In the genomic region with DNA sequence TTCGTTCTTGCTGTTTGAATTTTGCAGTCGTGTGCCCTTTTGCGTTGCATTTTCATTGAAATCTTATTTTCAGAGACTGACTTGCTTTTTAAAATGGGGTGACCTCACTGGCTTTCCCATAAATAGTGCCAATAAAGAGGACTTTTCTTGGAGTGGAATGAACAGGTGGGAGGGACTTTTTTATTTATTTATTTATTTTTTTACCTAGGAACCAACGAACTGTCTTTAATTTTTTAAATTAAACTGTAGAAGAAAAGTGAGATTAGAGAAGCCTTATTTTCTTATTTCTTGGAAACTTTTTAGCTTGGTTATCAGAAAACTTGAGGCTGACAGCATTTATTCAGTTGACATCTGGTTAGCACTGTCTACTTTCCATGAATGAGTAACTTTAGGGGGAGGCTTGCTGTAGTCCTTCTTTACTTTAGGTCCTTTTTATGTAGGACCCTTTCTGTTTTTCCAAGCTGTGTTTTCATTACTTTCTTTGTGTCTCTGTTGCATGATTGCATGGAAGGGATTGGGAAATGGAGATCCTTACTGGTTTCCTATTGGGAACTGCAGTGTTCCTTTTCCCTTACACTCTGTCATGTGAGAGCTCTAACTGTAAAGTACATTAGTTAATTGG, we compare ENCODE assay signal across 8 cellular contexts. TPM values are rescaled to one million over a fixed set of nuclear protein-coding genes. Genes with fewer than 3 reads are reported as not detected.
DNase-seq lines count a peak whose midpoint lies in the region; ATAC-seq and TF ChIP-seq lines count a peak whose summit lies in the region.

No MANE protein-coding gene starts in this region.

- in situ Hi-C loops in astrocyte of the cerebellum (cut with HindIII; ENCODE audit: low sequenced_read_pairs), result no loop called here

- ATAC-seq in Right ventricle myocardium inferior (no peak), GM18498 (IDR thresholded peaks at IDR 0.05; ENCODE audit: unreplicated experiment) (no peak), HG02678 (IDR thresholded peaks at IDR 0.05; ENCODE audit: unreplicated experiment) (no peak)

- no peak for DNase-seq in cardiac muscle cell (ENCODE audit: low read depth in 1 of 2, low spot score in 1 of 2)
- DNase-seq in Right ventricle myocardium inferior (ENCODE audit: missing footprints), result no peak
- DNase-seq in astrocyte of the cerebellum (ENCODE audit: low read depth), result no peak
- DNase-seq in medulla oblongata (ENCODE audit: extremely low spot score), result peak; percentile 36
- DNase-seq in stimulated activated CD4-positive, alpha-beta T cell treated with anti-CD3 and anti-CD28 coated beads, Interleukin-1b, Interleukin-23, amount 100 ng/mL, for 48 hours, result no peak

- 2% methylated on average over 4 of the region's 4 CpGs for WGBS in urinary bladder

- peaks cover 44% of the 10 kb centered on the region for H3K27me3 ChIP-seq in cardiac muscle cell

- H3K36me3 ChIP-seq in cardiac muscle cell (no peaks in the 10 kb centered on the region), urinary bladder (ENCODE audit: insufficient read depth) (no peaks in the 10 kb centered on the region)

- H3K9me3 ChIP-seq in cardiac muscle cell (ENCODE audit: low read depth), result no peaks in the 10 kb centered on the region

- TF ChIP-seq CTCF in cardiac muscle cell (IDR thresholded peaks at IDR 0.05; ENCODE audit: low read depth, low read length) (no peak), astrocyte of the cerebellum (IDR thresholded peaks at IDR 0.05; ENCODE audit: low read depth, low read length, missing control alignments) (no peak)

- intact Hi-C loops in Right ventricle myocardium inferior (cut with DNase I), result loop anchor here (10.0 kb wide), 1 partner anchor 374 kb away; a partner anchor contains a TSS

- H3K4me3 ChIP-seq in cardiac muscle cell, result peak overlapping the region; percentile 98
- H3K4me3 ChIP-seq in astrocyte of the cerebellum (ENCODE audit: low read depth, low read length), result peak overlapping the region; percentile 47
- H3K4me3 ChIP-seq in urinary bladder (ENCODE audit: low read depth, low read length), result peak overlapping the region; percentile 93

- no peak overlapping the region for H3K27ac ChIP-seq in cardiac muscle cell
- H3K27ac ChIP-seq in urinary bladder (ENCODE audit: low read depth), result no peak overlapping the region

- peaks cover 8% of the 10 kb centered on the region for H3K4me1 ChIP-seq in cardiac muscle cell (ENCODE audit: low read depth)
- no peaks in the 10 kb centered on the region for H3K4me1 ChIP-seq in urinary bladder (ENCODE audit: insufficient read depth)

RNA-seq across cellular contexts. Expression of a gene that starts 1.7 kb away (rescaled TPM):
- 20.0 and 21.2 TPM in 2 replicates for total RNA-seq in cardiac muscle cell
- polyA plus RNA-seq in cardiac muscle cell, result 21.6 and 26.5 TPM in 2 replicates
- total RNA-seq in Right ventricle myocardium inferior, result 4.6 TPM
- total RNA-seq in urinary bladder, result 7.6 TPM
- polyA plus RNA-seq in urinary bladder, result 3.4 TPM

Comparison
In these comparisons a context has a peak if more than half of its experiments do, and no peak if none do; other contexts are left out.
1. H3K4me3 ChIP-seq: peak in every context shown above with its lines; median percentile 98 in cardiac muscle cell; 93 in urinary bladder; 47 in astrocyte of the cerebellum.